ENCODE assay signal across 7 cellular contexts in genomic region chr1:47231314-47232186, GRCh38. TPM values are rescaled to one million over a fixed set of nuclear protein-coding genes. Genes with fewer than 3 reads are reported as not detected.
DNase-seq lines count a peak whose midpoint lies in the region; ATAC-seq and TF ChIP-seq lines count a peak whose summit lies in the region.

No MANE protein-coding gene starts in this region.

- TF ChIP-seq EP300 in tibial nerve (IDR thresholded peaks at IDR 0.05): peak in 1 of 2 donors; percentile 94

- H3K9me3 ChIP-seq in tibial nerve (no peaks in the 10 kb centered on the region), prostate gland (no peaks in the 10 kb centered on the region)

- peaks cover 0 to 40% (median 13%) of the 10 kb centered on the region in 4 donors for H3K4me1 ChIP-seq in tibial nerve
- no peaks in the 10 kb centered on the region for H3K4me1 ChIP-seq in prostate gland (replicated peaks)

- peak; percentile 66 for ATAC-seq in SK-N-SH treated with all-trans-retinoic acid at 6 μM for 48 hours
- no peak for ATAC-seq in GM18907 (IDR thresholded peaks at IDR 0.05; ENCODE audit: unreplicated experiment)

- DNase-seq in GM20000 (ENCODE audit: low spot score) (peak; percentile 62), dermis microvascular lymphatic vessel endothelial cell (ENCODE audit: low read depth in 2 of 2) (peak; percentile 69 to 81), medulla oblongata (ENCODE audit: extremely low spot score) (peak; percentile 81), tibial nerve (ENCODE audit: low spot score in 2 of 2) (peak in 1 of 2 donors; percentile 40), prostate gland (ENCODE audit: low spot score) (no peak)

- H3K4me3 ChIP-seq in tibial nerve: peak overlapping the region; percentile 13 to 48 (median 36)
- H3K4me3 ChIP-seq in prostate gland: peak overlapping the region in 1 of 2 donors; percentile 16

- TF ChIP-seq CTCF in GM20000 (IDR thresholded peaks at IDR 0.05; ENCODE audit: extremely low read depth, missing control alignments): no peak
- no peak for TF ChIP-seq CTCF in tibial nerve (IDR thresholded peaks at IDR 0.05)
- TF ChIP-seq CTCF in prostate gland (IDR thresholded peaks at IDR 0.05): no peak

- H3K27me3 ChIP-seq in tibial nerve (peaks cover 3 to 88% of the 10 kb centered on the region in 2 donors), prostate gland (replicated peaks; ENCODE audit: insufficient read depth) (peaks cover 38% of the 10 kb centered on the region)

- H3K27ac ChIP-seq in tibial nerve: peak overlapping the region in 3 of 4 donors; percentile 37 to 77 (median 42)
- peak overlapping the region in 1 of 2 donors; percentile 37 for H3K27ac ChIP-seq in prostate gland

- WGBS in tibial nerve, 2 donors: 3 to 5% methylated on average over 52 to 53 of the region's 60 CpGs
- WGBS in prostate gland: 4% methylated on average over 59 of the region's 60 CpGs

- intact Hi-C loops in prostate gland (cut with DNase I): no loop called here

- TF ChIP-seq POLR2A in tibial nerve (IDR thresholded peaks at IDR 0.05) (no peak), prostate gland (IDR thresholded peaks at IDR 0.05) (no peak)

- no peaks in the 10 kb centered on the region for H3K36me3 ChIP-seq in tibial nerve
- no peaks in the 10 kb centered on the region for H3K36me3 ChIP-seq in prostate gland

TF ChIP-seq in SK-N-SH treated with all-trans-retinoic acid at 6 μM for 48 hours, 23 proteins besides CTCF, POLR2A, EP300 and RAD21:
- TF ChIP-seq, protein P1, sequence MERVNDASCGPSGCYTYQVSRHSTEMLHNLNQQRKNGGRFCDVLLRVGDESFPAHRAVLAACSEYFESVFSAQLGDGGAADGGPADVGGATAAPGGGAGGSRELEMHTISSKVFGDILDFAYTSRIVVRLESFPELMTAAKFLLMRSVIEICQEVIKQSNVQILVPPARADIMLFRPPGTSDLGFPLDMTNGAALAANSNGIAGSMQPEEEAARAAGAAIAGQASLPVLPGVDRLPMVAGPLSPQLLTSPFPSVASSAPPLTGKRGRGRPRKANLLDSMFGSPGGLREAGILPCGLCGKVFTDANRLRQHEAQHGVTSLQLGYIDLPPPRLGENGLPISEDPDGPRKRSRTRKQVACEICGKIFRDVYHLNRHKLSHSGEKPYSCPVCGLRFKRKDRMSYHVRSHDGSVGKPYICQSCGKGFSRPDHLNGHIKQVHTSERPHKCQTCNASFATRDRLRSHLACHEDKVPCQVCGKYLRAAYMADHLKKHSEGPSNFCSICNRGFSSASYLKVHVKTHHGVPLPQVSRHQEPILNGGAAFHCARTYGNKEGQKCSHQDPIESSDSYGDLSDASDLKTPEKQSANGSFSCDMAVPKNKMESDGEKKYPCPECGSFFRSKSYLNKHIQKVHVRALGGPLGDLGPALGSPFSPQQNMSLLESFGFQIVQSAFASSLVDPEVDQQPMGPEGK (CRISPR knock-in tag; IDR thresholded peaks at IDR 0.05; ENCODE audit: borderline replicate concordance): peak; percentile 64; the same call in 1 of the 2 replicates
- TF ChIP-seq ZFP30 (CRISPR knock-in tag; IDR thresholded peaks at IDR 0.05): no peak
TF ChIP-seq in SK-N-SH treated with all-trans-retinoic acid at 6 μM for 48 hours: peak in this region for 1.

RNA-seq across cellular contexts. Expression of gene TAL1, which starts 0.5 kb away (rescaled TPM):
- total RNA-seq in dermis microvascular lymphatic vessel endothelial cell (55.8 and 77.9 TPM in 2 replicates), tibial nerve (10 to 100 TPM in 1 of 4 donors, 1 to 10 TPM in 3; 3.1 to 10.0 (median 5.7) TPM), prostate gland (1 to 10 TPM; 1.0 to 1.8 TPM)

RNA-seq across cellular contexts. Expression of gene PDZK1IP1, which starts 41.7 kb away (rescaled TPM):
- 0.13 TPM in 2 replicates for total RNA-seq in dermis microvascular lymphatic vessel endothelial cell
- 1 to 10 TPM in 2 of 4 donors, not detected in 2; 1.5 to 4.2 TPM for total RNA-seq in tibial nerve
- total RNA-seq in prostate gland: 10 to 100 TPM in 1 of 2 donors, 1 to 10 TPM in 1; 5.9 to 36.1 TPM
